In genomic region chr16:11949527-11949926, GRCh38 we compare ENCODE assay signal across 9 cellular contexts. TPM values are rescaled to one million over a fixed set of nuclear protein-coding genes. Genes with fewer than 3 reads are reported as not detected.
DNase-seq lines count a peak whose midpoint lies in the region; ATAC-seq and TF ChIP-seq lines count a peak whose summit lies in the region.
"Had no signal": no experiment of that assay in that cellular context is flagged by ENCODE, and none has a peak within 500 bp of the region (broad histone marks: within the 10 kb centered on the region; RNA-seq: fewer than 3 reads in every experiment).

No MANE protein-coding gene starts in this region.

- H3K9ac ChIP-seq in MM.1S (ENCODE audit: low read length), result no peak overlapping the region
- H3K9ac ChIP-seq in neural cell (ENCODE audit: low read length), result no peak overlapping the region

- in situ Hi-C loops in Caki2 (cut with HindIII; ENCODE audit: low pct_unique_long_range_greater_than_20kb, low sequenced_read_pairs), result no loop called here

- H3K27ac ChIP-seq in MM.1S (ENCODE audit: low read length), result no peak overlapping the region
- H3K27ac ChIP-seq in neural cell (ENCODE audit: low read length), result no peak overlapping the region

- H3K4me1 ChIP-seq in MM.1S (ENCODE audit: low read length), result 0 out of 2 replicates have a peak, but pooled peaks cover 5% of the 10 kb centered on the region

- H3K9me2 ChIP-seq in MM.1S (replicated peaks; ENCODE audit: insufficient read depth, low read length) (no peaks in the 10 kb centered on the region), neural cell (ENCODE audit: insufficient read depth, low read length) (no peaks in the 10 kb centered on the region)

- TF ChIP-seq CTCF in MM.1S (IDR thresholded peaks at IDR 0.05; ENCODE audit: low read length), result peak; percentile 70
- TF ChIP-seq CTCF in neural cell (IDR thresholded peaks at IDR 0.05; ENCODE audit: poor library complexity, severe bottlenecking), result peak; percentile 71

- no peak for TF ChIP-seq EP300 in neural cell (conservative IDR thresholded peaks at IDR 0.05; ENCODE audit: poor library complexity, severe bottlenecking)

- H3K4me3 ChIP-seq in MM.1S (ENCODE audit: low read length), result no peak overlapping the region
- no peak overlapping the region for H3K4me3 ChIP-seq in neural cell (ENCODE audit: low read length)

- H3K9me3 ChIP-seq in MM.1S (replicated peaks; ENCODE audit: insufficient read depth, low read length), result no peaks in the 10 kb centered on the region
- no peaks in the 10 kb centered on the region for H3K9me3 ChIP-seq in neural cell (ENCODE audit: low read length)

- DNase-seq in Caki2 (ENCODE audit: low read depth) (peak; percentile 67), GM19240 (ENCODE audit: insufficient read length, low spot score) (peak; percentile 54), MM.1S (peak; percentile 75), fibroblast of gingiva (ENCODE audit: low read depth) (peak; percentile 63)
- DNase-seq in activated T-cell treated with anti-CD3 and anti-CD28 coated beads, Interleukin-2, amount 50 U/mL, for 1 hour, result no peak

- H3F3A ChIP-seq in MM.1S (ENCODE audit: insufficient read depth, low read length), result 0 out of 2 replicates have a peak, but pooled peaks cover 2% of the 10 kb centered on the region
- no peaks in the 10 kb centered on the region for H3F3A ChIP-seq in neural cell (ENCODE audit: insufficient read depth, low read length, poor library complexity, severe bottlenecking)

- peak; percentile 95 for ATAC-seq in SK-N-SH treated with all-trans-retinoic acid at 6 μM for 48 hours
- no peak for ATAC-seq in HG03469 (IDR thresholded peaks at IDR 0.05; ENCODE audit: unreplicated experiment)

- H3K27me3 ChIP-seq in MM.1S (replicated peaks; ENCODE audit: insufficient read depth, low read length) (no peaks in the 10 kb centered on the region), neural cell (ENCODE audit: insufficient read depth, low read depth, low read length) (no peaks in the 10 kb centered on the region)

- no peak overlapping the region for H2AFZ ChIP-seq in MM.1S (ENCODE audit: low read length)
- H2AFZ ChIP-seq in neural cell (ENCODE audit: low read depth, low read length), result no peak overlapping the region

- H4K20me1 ChIP-seq in MM.1S (ENCODE audit: insufficient read depth, low read length), result no peaks in the 10 kb centered on the region
- no peaks in the 10 kb centered on the region for H4K20me1 ChIP-seq in neural cell (ENCODE audit: insufficient read depth)

- H3K79me2 ChIP-seq in MM.1S (ENCODE audit: low read length) (peaks cover 8% of the 10 kb centered on the region), neural cell (replicated peaks; ENCODE audit: insufficient read depth, low read length) (no peaks in the 10 kb centered on the region)

- H3K4me2 ChIP-seq in MM.1S (ENCODE audit: low read depth, low read length) (no peak overlapping the region), neural cell (ENCODE audit: low read length) (no peak overlapping the region)

- H3K36me3 ChIP-seq in MM.1S (replicated peaks; ENCODE audit: insufficient read depth, low read length) (no peaks in the 10 kb centered on the region), neural cell (ENCODE audit: insufficient read depth, low read length) (no peaks in the 10 kb centered on the region)

- TF ChIP-seq RAD21 in neural cell (conservative IDR thresholded peaks at IDR 0.05), result peak; percentile 69

TF ChIP-seq in SK-N-SH treated with all-trans-retinoic acid at 6 μM for 48 hours, 23 proteins besides CTCF, POLR2A, EP300 and RAD21:
- no peak for TF ChIP-seq ESRRG (CRISPR knock-in tag; IDR thresholded peaks at IDR 0.05)
- no peak for TF ChIP-seq GLIS3 (CRISPR knock-in tag; IDR thresholded peaks at IDR 0.05)
- no peak for TF ChIP-seq POU6F1 (CRISPR knock-in tag; IDR thresholded peaks at IDR 0.05; ENCODE audit: borderline replicate concordance, low read depth)
- TF ChIP-seq ZNF70 (CRISPR knock-in tag; IDR thresholded peaks at IDR 0.05), result no peak
- no peak for TF ChIP-seq PATZ1 (CRISPR knock-in tag; IDR thresholded peaks at IDR 0.05; ENCODE audit: borderline replicate concordance)
- TF ChIP-seq ZNF8 (CRISPR knock-in tag; IDR thresholded peaks at IDR 0.05), result no peak
- no peak for TF ChIP-seq SNAI2 (CRISPR knock-in tag; IDR thresholded peaks at IDR 0.05)
- TF ChIP-seq ISL1 (CRISPR knock-in tag; IDR thresholded peaks at IDR 0.05), result no peak

TF ChIP-seq in neural cell, 6 proteins besides CTCF, POLR2A, EP300 and RAD21:
- TF ChIP-seq SMC3 (conservative IDR thresholded peaks at IDR 0.05; ENCODE audit: poor library complexity), result peak; percentile 75
- no peak for TF ChIP-seq EZH2 (IDR thresholded peaks at IDR 0.05; ENCODE audit: borderline replicate concordance, insufficient read depth, low read length, poor library complexity, severe bottlenecking)
- TF ChIP-seq MXI1 (conservative IDR thresholded peaks at IDR 0.05; ENCODE audit: poor library complexity, severe bottlenecking), result no peak
- no peak for TF ChIP-seq TAF1 (IDR thresholded peaks at IDR 0.05; ENCODE audit: low read depth)
- no peak for TF ChIP-seq POLR2AphosphoS5 (IDR thresholded peaks at IDR 0.05)
- TF ChIP-seq REST (IDR thresholded peaks at IDR 0.05; ENCODE audit: borderline replicate concordance), result no peak

RNA-seq across cellular contexts. Expression of gene NPIPB2, which starts 7.7 kb away (rescaled TPM):
- total RNA-seq in Caki2 (2014; rRNA removed; shearing (Covaris generic); ENCODE audit: low replicate concordance), result 9.5 and 17.1 TPM in 2 replicates
- 0.82 and 2.1 TPM in 2 replicates for polyA plus RNA-seq in neural cell
- polyA minus RNA-seq in neural cell, result 1.3 TPM in 1 of 2 replicates, not detected in the other

RNA-seq across cellular contexts. Expression of gene TNFRSF17, which starts 15.5 kb away (rescaled TPM):
- not detected in 2 replicates for total RNA-seq in Caki2 (2014; rRNA removed; shearing (Covaris generic); ENCODE audit: low replicate concordance)
- not detected in 2 replicates for polyA plus RNA-seq in neural cell
- not detected in 2 replicates for polyA minus RNA-seq in neural cell
- total RNA-seq: pulmonary artery endothelial cell had no signal

RNA-seq across cellular contexts. Expression of gene SNX29, which starts 27.0 kb away (rescaled TPM):
- 47.8 and 72.1 TPM in 2 replicates for total RNA-seq in Caki2 (2014; rRNA removed; shearing (Covaris generic); ENCODE audit: low replicate concordance)
- 4.4 and 8.1 TPM in 2 replicates for polyA plus RNA-seq in neural cell
- 21.5 and 22.2 TPM in 2 replicates for polyA minus RNA-seq in neural cell

RNA-seq across cellular contexts. Expression of gene GSPT1, which starts 33.8 kb away (rescaled TPM):
- total RNA-seq in Caki2 (2014; rRNA removed; shearing (Covaris generic); ENCODE audit: low replicate concordance), result 19.2 and 35.4 TPM in 2 replicates
- 31.0 and 31.3 TPM in 2 replicates for polyA plus RNA-seq in neural cell
- 66.0 and 71.8 TPM in 2 replicates for polyA minus RNA-seq in neural cell
